22 cellular contexts compared by ENCODE assay signal in genomic region chr3:185727873-185728272, GRCh38.
A peak's percentile ranks its signal among the peaks of the same experiment; 100 is the strongest.
DNase-seq lines count a peak whose midpoint lies in the region; ATAC-seq, FAIRE-seq and TF ChIP-seq lines count a peak whose summit lies in the region.
"Had no signal": no experiment of that assay in that cellular context is flagged by ENCODE, and none has a peak within 500 bp of the region (broad histone marks: within the 10 kb centered on the region; RNA-seq: fewer than 3 reads in every experiment).

No MANE protein-coding gene starts in this region.

- H2AFZ ChIP-seq in IMR-90 (replicated peaks; ENCODE audit: low read length, poor library complexity) = no peak overlapping the region
- no peak overlapping the region for H2AFZ ChIP-seq in astrocyte (ENCODE audit: low read depth, low read length)
- H2AFZ ChIP-seq in mesenchymal stem cell (ENCODE audit: low read depth, low read length) = no peak overlapping the region

- dilution Hi-C loops in IMR-90 (cut with HindIII; ENCODE audit: low sequenced_read_pairs, unreplicated experiment) = no loop called here

- H2BK5ac ChIP-seq in IMR-90 (ENCODE audit: low read depth, low read length, poor library complexity, severe bottlenecking) (peak overlapping the region; percentile 91), mesenchymal stem cell (ENCODE audit: low read depth, low read length, poor library complexity, severe bottlenecking) (no peak overlapping the region)

- H3K79me1 ChIP-seq in IMR-90 (ENCODE audit: low read depth in 1 of 2, low read length in 2 of 2) (peaks cover 41 to 87% of the 10 kb centered on the region in 2 experiments), mesenchymal stem cell (replicated peaks; ENCODE audit: low read length, poor library complexity, severe bottlenecking) (peaks cover 7% of the 10 kb centered on the region)

- H4K91ac ChIP-seq in IMR-90 (ENCODE audit: insufficient read depth, low read depth, low read length) (peak overlapping the region; percentile 53), mesenchymal stem cell (ENCODE audit: low read length) (peak overlapping the region; percentile 22)

- H3K27me3 ChIP-seq in A673 (replicated peaks; ENCODE audit: insufficient read depth, low read depth, low read length, poor library complexity) = no peaks in the 10 kb centered on the region
- H3K27me3 ChIP-seq in IMR-90 (ENCODE audit: control insufficient read depth, insufficient read depth, low read length) = no peaks in the 10 kb centered on the region
- no peaks in the 10 kb centered on the region for H3K27me3 ChIP-seq in astrocyte (ENCODE audit: insufficient read depth, low read length)
- H3K27me3 ChIP-seq in mesenchymal stem cell (ENCODE audit: control insufficient read depth in 1 of 2, insufficient read depth in 1 of 2, low read length in 2 of 2) = no peaks in the 10 kb centered on the region
- H3K27me3 ChIP-seq: transverse colon had no signal

- no peaks in the 10 kb centered on the region for H3K9me3 Mint-ChIP-seq in astrocyte (ENCODE audit: unreplicated experiment)
- H3K9me3 Mint-ChIP-seq: CD4-positive, alpha-beta T cell; stimulated activated naive CD8-positive, alpha-beta T cell treated with anti-CD3 and anti-CD28 coated beads, Interleukin-15, Interleukin-2, amounts not matched to agents 100 ng/mL and 50 ng/mL, for 24 hours had no signal

- H3K27ac ChIP-seq in A673 (ENCODE audit: low read depth, low read length, poor library complexity, severe bottlenecking) = peak overlapping the region; percentile 63
- H3K27ac ChIP-seq in IMR-90 (ENCODE audit: insufficient read depth, low read length) = peak overlapping the region; percentile 39; the same call in 1 of the 2 replicates
- peak overlapping the region; percentile 72 for H3K27ac ChIP-seq in astrocyte (ENCODE audit: low read depth, low read length)
- H3K27ac ChIP-seq in mesenchymal stem cell (ENCODE audit: low read length, poor library complexity, severe bottlenecking) = peak overlapping the region; percentile 2
- H3K27ac ChIP-seq: transverse colon had no signal

- peaks cover 66% of the 10 kb centered on the region for H4K20me1 ChIP-seq in IMR-90 (ENCODE audit: insufficient read depth, low read length)
- peaks cover 33% of the 10 kb centered on the region for H4K20me1 ChIP-seq in astrocyte (ENCODE audit: insufficient read depth, low read length)

- peak overlapping the region; percentile 54 for H3K23ac ChIP-seq in IMR-90 (ENCODE audit: low read depth, low read length)
- H3K23ac ChIP-seq in mesenchymal stem cell (ENCODE audit: low read length in 2 of 2) = no peak overlapping the region

- H3K9ac ChIP-seq in IMR-90 (ENCODE audit: low read depth, low read length) (no peak overlapping the region), astrocyte (ENCODE audit: low read length) (no peak overlapping the region), mesenchymal stem cell (ENCODE audit: low read length) (peak overlapping the region; percentile 74)

- H3K9me3 ChIP-seq in A673 (ENCODE audit: low read depth, low read length, poor library complexity, severe bottlenecking) (no peaks in the 10 kb centered on the region), IMR-90 (ENCODE audit: control insufficient read depth, insufficient read depth, low read length) (no peaks in the 10 kb centered on the region), astrocyte (ENCODE audit: insufficient read depth, low read depth, low read length) (no peaks in the 10 kb centered on the region), mesenchymal stem cell (ENCODE audit: control insufficient read depth, low read length) (no peaks in the 10 kb centered on the region)
- H3K9me3 ChIP-seq: transverse colon had no signal

- peak overlapping the region; percentile 51 to 77 for H2BK12ac ChIP-seq in mesenchymal stem cell (ENCODE audit: low read length in 2 of 2)

- peak overlapping the region; percentile 34 to 50; a peak in 2 of 4 replicates for H4K8ac ChIP-seq in IMR-90 (ENCODE audit: low read depth in 2 of 2, low read length in 2 of 2)
- H4K8ac ChIP-seq in mesenchymal stem cell (ENCODE audit: low read length) = no peak overlapping the region

- peak overlapping the region; percentile 46; the same call in 1 of the 2 replicates for H2BK20ac ChIP-seq in IMR-90 (ENCODE audit: low read depth, low read length)

- H3K36me3 Mint-ChIP-seq in astrocyte (ENCODE audit: low read depth, unreplicated experiment) = peaks cover 7% of the 10 kb centered on the region

- no peak for TF ChIP-seq POLR2A in IMR-90 (IDR thresholded peaks at IDR 0.05; ENCODE audit: low read depth, low read length)

- H3K4me1 Mint-ChIP-seq in astrocyte (ENCODE audit: low read depth, unreplicated experiment) = peaks cover 77% of the 10 kb centered on the region

- no TSS peak for BruUV-seq in A673 (replicated peaks; lab: Mats Ljungman, UMichigan)
- no TSS peak for BruUV-seq in IMR-90 (replicated peaks; lab: Mats Ljungman, UMichigan)

- WGBS in IMR-90 (ENCODE audit: extremely low coverage in 2 of 2, insufficient read length in 1 of 2), 2 experiments = 96% methylated on average over 4 of the region's 9 CpGs; no CpG with 5 or more reads in 1 of the 2 experiments
- 88% methylated on average over 9 of the region's 9 CpGs for WGBS in mesenchymal stem cell

- H2AK5ac ChIP-seq in IMR-90 (ENCODE audit: low read depth, low read length) (peak overlapping the region; percentile 89; the same call in 1 of the 2 replicates), mesenchymal stem cell (ENCODE audit: low read length, severe bottlenecking) (no peak overlapping the region)

- H3K18ac ChIP-seq in IMR-90 (ENCODE audit: low read depth, low read length) (0 out of 2 replicates have a peak overlapping the region, but pooled peaks have one; percentile 28), mesenchymal stem cell (ENCODE audit: low read depth in 1 of 2, low read length in 2 of 2) (peak overlapping the region; percentile 14 to 81)

- intact Hi-C loops in A673 (cut with micrococcal nuclease; ENCODE audit: unreplicated experiment) (no loop called here), IMR-90 (cut with micrococcal nuclease) (no loop called here)

- H3K36me3 ChIP-seq in A673 (ENCODE audit: insufficient read depth, low read length, poor library complexity, severe bottlenecking) = no peaks in the 10 kb centered on the region
- H3K36me3 ChIP-seq in IMR-90 (ENCODE audit: control insufficient read depth, insufficient read depth, low read length) = no peaks in the 10 kb centered on the region
- no peaks in the 10 kb centered on the region for H3K36me3 ChIP-seq in astrocyte (ENCODE audit: insufficient read depth, low read length)
- no peaks in the 10 kb centered on the region for H3K36me3 ChIP-seq in mesenchymal stem cell (ENCODE audit: control insufficient read depth in 1 of 2, insufficient read depth in 2 of 2, low read depth in 1 of 2, low read length in 2 of 2)
- H3K36me3 ChIP-seq: transverse colon had no signal

- H4K5ac ChIP-seq in IMR-90 (ENCODE audit: low read depth, low read length) = no peak overlapping the region

- no peak for TF ChIP-seq RAD21 in IMR-90 (IDR thresholded peaks at IDR 0.05; ENCODE audit: low read length)

- in situ Hi-C loops in IMR-90 (cut with MboI; ENCODE audit: low sequenced_read_pairs) = no loop called here

- H2AK9ac ChIP-seq in IMR-90 (replicated peaks; ENCODE audit: low read depth, low read length, poor library complexity) = no peak overlapping the region

- no peak overlapping the region for H3K4me3 Mint-ChIP-seq in astrocyte (ENCODE audit: unreplicated experiment)
- H3K4me3 Mint-ChIP-seq: CD4-positive, alpha-beta T cell; stimulated activated naive CD8-positive, alpha-beta T cell treated with anti-CD3 and anti-CD28 coated beads, Interleukin-15, Interleukin-2, amounts not matched to agents 100 ng/mL and 50 ng/mL, for 24 hours had no signal

- ATAC-seq in IMR-90 (ENCODE audit: low read depth) (no peak), HG03432 (IDR thresholded peaks at IDR 0.05; ENCODE audit: unreplicated experiment) (no peak), HG03159 (IDR thresholded peaks at IDR 0.05; ENCODE audit: unreplicated experiment) (no peak)

- peak overlapping the region; percentile 88 for H3K4ac ChIP-seq in IMR-90 (ENCODE audit: low read depth, low read length)
- H3K4ac ChIP-seq in mesenchymal stem cell (ENCODE audit: low read depth in 1 of 2, low read length in 2 of 2) = no peak overlapping the region

- H3K4me1 ChIP-seq in A673 (ENCODE audit: insufficient read depth, low read length, poor library complexity, severe bottlenecking) (peaks cover 33% of the 10 kb centered on the region), IMR-90 (ENCODE audit: control insufficient read depth, insufficient read depth, low read length) (peaks cover 33% of the 10 kb centered on the region), astrocyte (ENCODE audit: insufficient read depth, low read length) (peaks cover 45% of the 10 kb centered on the region), mesenchymal stem cell (ENCODE audit: control insufficient read depth, insufficient read depth, low read depth, low read length) (peaks cover 17% of the 10 kb centered on the region)
- H3K4me1 ChIP-seq: transverse colon had no signal

- peak overlapping the region; percentile 74 for H3K14ac ChIP-seq in IMR-90 (replicated peaks; ENCODE audit: low read depth, low read length)
- H3K14ac ChIP-seq in mesenchymal stem cell (ENCODE audit: low read length in 2 of 2) = peak overlapping the region in 1 of 2 experiments; percentile 88

- H3K4me2 ChIP-seq in IMR-90 (ENCODE audit: low read depth, low read length) (no peak overlapping the region), astrocyte (ENCODE audit: low read length) (peak overlapping the region; percentile 23), mesenchymal stem cell (ENCODE audit: low read length, poor library complexity, severe bottlenecking) (no peak overlapping the region)

- peaks cover 85% of the 10 kb centered on the region for H3K79me2 ChIP-seq in astrocyte (ENCODE audit: insufficient read depth, low read length)

- H2BK120ac ChIP-seq in IMR-90 (ENCODE audit: low read depth, low read length) (peak overlapping the region; percentile 77), mesenchymal stem cell (ENCODE audit: low read depth, low read length) (no peak overlapping the region)

- H2BK15ac ChIP-seq in IMR-90 (ENCODE audit: low read depth, low read length) (0 out of 3 replicates have a peak overlapping the region, but pooled peaks have one; percentile 13), mesenchymal stem cell (ENCODE audit: low read depth, poor library complexity, severe bottlenecking) (no peak overlapping the region)

- CTCF ChIA-PET in A673 (lab: Charles Lee) = interaction anchor here (1.7 kb wide), 1 partner anchor 41 kb away, joined by 6 read pairs; no protein-coding TSS in a partner anchor
- CTCF ChIA-PET in IMR-90 (lab: Yijun Ruan, JAX) = no interaction called here

- H3K4me3 ChIP-seq in A673 (ENCODE audit: low read depth, low read length, poor library complexity, severe bottlenecking) (no peak overlapping the region), IMR-90 (ENCODE audit: insufficient read depth, low read depth, low read length) (no peak overlapping the region), astrocyte (ENCODE audit: insufficient read depth, low read depth, low read length) (no peak overlapping the region), mesenchymal stem cell (ENCODE audit: insufficient read depth in 1 of 2, low read depth in 1 of 2, low read length in 2 of 2) (no peak overlapping the region)
- H3K4me3 ChIP-seq: K562, transverse colon had no signal

- DNase-seq in A673 (ENCODE audit: low spot score) (no peak), IMR-90 (no peak), astrocyte (ENCODE audit: low read depth) (peak; percentile 33), mesenchymal stem cell (no peak), cerebellar nuclear complex (lab: John Stamatoyannopoulos, UW) (no peak), mesenteric fat pad (ENCODE audit: low spot score) (no peak)
- DNase-seq: activated CD4-positive, alpha-beta T cell treated with anti-CD3 and anti-CD28 coated beads for 4 hours; activated effector memory CD4-positive, alpha-beta T cell treated with Interleukin-2 at 50 U/mL for 16 hours; caudate nucleus; CD4-positive, alpha-beta T cell; DMS53; hypothalamus; kidney glomerular epithelial cell; mesendoderm; NCI-H1092; NCI-H526; retina; transverse colon had no signal

- H3K56ac ChIP-seq in IMR-90 (ENCODE audit: extremely low read depth, insufficient read depth, low read length) = no peak overlapping the region

- H3K9me1 ChIP-seq in IMR-90 (ENCODE audit: insufficient read depth, low read length) = peaks cover 30% of the 10 kb centered on the region

- peak overlapping the region; percentile 91 for H3K27ac Mint-ChIP-seq in astrocyte (ENCODE audit: unreplicated experiment)
- H3K27ac Mint-ChIP-seq: CD4-positive, alpha-beta T cell; stimulated activated naive CD8-positive, alpha-beta T cell treated with anti-CD3 and anti-CD28 coated beads, Interleukin-15, Interleukin-2, amounts not matched to agents 100 ng/mL and 50 ng/mL, for 24 hours had no signal

- FAIRE-seq in astrocyte (lab: Jason Lieb, UNC) = no peak

- TF ChIP-seq CTCF in A673 (conservative IDR thresholded peaks at IDR 0.05; ENCODE audit: low read depth, low read length) (no peak), IMR-90 (conservative IDR thresholded peaks at IDR 0.05; ENCODE audit: low read depth, low read length) (no peak), astrocyte (IDR thresholded peaks at IDR 0.05; ENCODE audit: insufficient read depth, low read depth, low read length) (no peak)

- POLR2A ChIA-PET in A673 (lab: Charles Lee; ENCODE audit: low non-redundant PET) (no interaction called here), IMR-90 (lab: Charles Lee; ENCODE audit: unreplicated experiment) (no interaction called here)

- H3K27me3 Mint-ChIP-seq in astrocyte (ENCODE audit: low read depth, unreplicated experiment) = no peaks in the 10 kb centered on the region

Comparison
In these comparisons a context has a peak if more than half of its experiments do, and no peak if none do; other contexts are left out.
1. H3K27ac ChIP-seq: peak in every context shown above with its lines; median percentile 72 in astrocyte; 63 in A673; 39 in IMR-90; 2 in mesenchymal stem cell.